ENCODE assay signal across 22 cellular contexts in genomic region chr10:31154996-31155395, GRCh38.
"Had no signal": no experiment of that assay in that cellular context is flagged by ENCODE, and none has a peak within 500 bp of the region (broad histone marks: within the 10 kb centered on the region; RNA-seq: fewer than 3 reads in every experiment).

No MANE protein-coding gene starts in this region.

- H3K36me3 ChIP-seq: MG63, SJSA1 had no signal

- H3K9me3 ChIP-seq: MG63, SJSA1 had no signal

- H3K4me3 ChIP-seq: MG63, SJSA1, SK-N-MC had no signal

- H3K27me3 ChIP-seq: MG63, SJSA1 had no signal

- DNase-seq: Karpas-422, KG1, MG63, NCI-H1092, NCI-H1105 treated with DMSO at 0.1 percent for 48 hours, NCI-H1417 treated with DMSO at 0.1 percent for 48 hours, NCI-H146, NCI-H1694 treated with DMSO at 0.1 percent for 48 hours, NCI-H1930, NCI-H2171, NCI-H226, NCI-H446, NCI-H510A, NCI-H524 treated with DMSO at 0.1 percent for 48 hours, NCI-H69, NCI-H774, Right ventricle myocardium superior, RPMI8226, SIG-M5 had no signal

- H3K27ac ChIP-seq: HL-60, SJSA1, SK-N-MC had no signal
